28 cellular contexts compared by ENCODE assay signal in the genomic region with DNA sequence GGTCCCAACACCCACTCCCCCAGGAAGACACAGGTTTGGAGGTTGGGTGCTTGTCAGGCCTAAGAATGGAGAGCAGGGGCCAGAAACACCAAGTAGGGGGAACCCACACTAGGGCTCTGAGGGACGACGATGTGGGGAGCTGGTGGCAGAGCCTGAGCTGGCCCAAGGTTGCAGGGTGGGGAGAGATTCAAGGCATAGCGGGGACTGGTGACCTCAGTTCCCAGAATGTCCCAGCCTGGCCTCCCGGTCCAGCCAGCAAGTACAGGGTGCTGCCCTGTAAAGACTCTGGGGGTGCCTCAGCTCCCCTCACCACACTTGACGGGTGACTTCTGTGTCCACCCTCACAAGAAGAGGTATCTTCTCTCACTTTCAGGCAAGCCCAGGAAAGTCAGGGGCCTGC.
A peak's percentile ranks its signal among the peaks of the same experiment; 100 is the strongest.
DNase-seq lines count a peak whose midpoint lies in the region; ATAC-seq, FAIRE-seq and TF ChIP-seq lines count a peak whose summit lies in the region.
"Had no signal": no experiment of that assay in that cellular context is flagged by ENCODE, and none has a peak within 500 bp of the region (broad histone marks: within the 10 kb centered on the region; RNA-seq: fewer than 3 reads in every experiment).

No MANE protein-coding gene starts in this region.

- H3K9me3 Mint-ChIP-seq in chondrocyte (ENCODE audit: low read depth) = peaks cover 12% of the 10 kb centered on the region
- H3K9me3 Mint-ChIP-seq: CD4-positive, alpha-beta memory T cell; CD4-positive, CD25-positive, alpha-beta regulatory T cell; CD8-positive, alpha-beta memory T cell had no signal

- no peaks in the 10 kb centered on the region for H3K27me3 Mint-ChIP-seq in chondrocyte (ENCODE audit: low read depth)

- H3K27me3 ChIP-seq in spleen (replicated peaks in 1 of 7) = peaks cover 0 to 48% (median 15%) of the 10 kb centered on the region in 7 donors
- peaks cover 32% of the 10 kb centered on the region for H3K27me3 ChIP-seq in upper lobe of right lung
- H3K27me3 ChIP-seq: BE2C, BLaER1 had no signal

- H3K27ac ChIP-seq in kidney (ENCODE audit: low read depth in 2 of 2, low read length in 2 of 2) = no peak overlapping the region
- H3K27ac ChIP-seq in spleen = no peak overlapping the region
- H3K27ac ChIP-seq in upper lobe of right lung = no peak overlapping the region
- H3K27ac ChIP-seq: BLaER1 had no signal

- TF ChIP-seq POLR2A in spleen (IDR thresholded peaks at IDR 0.05) = no peak

- TF ChIP-seq CTCF in chondrocyte (IDR thresholded peaks at IDR 0.05) (no peak), kidney (IDR thresholded peaks at IDR 0.05; ENCODE audit: borderline replicate concordance, extremely low read depth, insufficient read depth) (no peak), spleen (IDR thresholded peaks at IDR 0.05 in 8 of 11, conservative IDR thresholded peaks at IDR 0.05 in 3 of 11) (no peak), upper lobe of right lung (IDR thresholded peaks at IDR 0.05) (no peak), GM13977 (IDR thresholded peaks at IDR 0.05; ENCODE audit: extremely low read depth, insufficient read depth, missing control alignments) (no peak)

- H3K9me3 ChIP-seq in kidney (ENCODE audit: control insufficient read depth in 1 of 2, low read length in 2 of 2) = no peaks in the 10 kb centered on the region
- no peaks in the 10 kb centered on the region for H3K9me3 ChIP-seq in spleen
- no peaks in the 10 kb centered on the region for H3K9me3 ChIP-seq in upper lobe of right lung
- H3K9me3 ChIP-seq: BE2C had no signal

- intact Hi-C loops in kidney (cut with DNase I) (no loop called here), spleen (cut with DNase I; ENCODE audit: low total_unique reads) (no loop called here), upper lobe of right lung (cut with DNase I) (no loop called here)

- no peaks in the 10 kb centered on the region for H3K36me3 Mint-ChIP-seq in chondrocyte (ENCODE audit: low read depth)
- H3K36me3 Mint-ChIP-seq: CD14-positive monocyte; CD4-positive, alpha-beta memory T cell; CD4-positive, CD25-positive, alpha-beta regulatory T cell; CD8-positive, alpha-beta memory T cell had no signal

- H3K9ac ChIP-seq in kidney (ENCODE audit: low read length in 2 of 2) = no peak overlapping the region
- H3K9ac ChIP-seq: BLaER1 had no signal

- H3K4me3 ChIP-seq in kidney (ENCODE audit: low read length in 2 of 2) (no peak overlapping the region), spleen (no peak overlapping the region), upper lobe of right lung (no peak overlapping the region)
- H3K4me3 ChIP-seq: BLaER1, GM12878 had no signal

- WGBS in spleen, 5 donors = 86 to 96% (median 87%) methylated on average over 2 to 5 of the region's 5 CpGs

- no peak for FAIRE-seq in kidney (lab: Jason Lieb, UNC)
- FAIRE-seq: A204.1, GM12878, GM12892 had no signal

- H3K27ac Mint-ChIP-seq in chondrocyte (ENCODE audit: unreplicated experiment) = no peak overlapping the region
- H3K27ac Mint-ChIP-seq: CD14-positive monocyte; CD4-positive, alpha-beta memory T cell; CD4-positive, CD25-positive, alpha-beta regulatory T cell; CD8-positive, alpha-beta memory T cell had no signal

- H3K4me1 Mint-ChIP-seq in chondrocyte (ENCODE audit: low read depth) = no peaks in the 10 kb centered on the region
- H3K4me1 Mint-ChIP-seq: CD14-positive monocyte; CD4-positive, alpha-beta memory T cell; CD4-positive, CD25-positive, alpha-beta regulatory T cell; CD8-positive, alpha-beta memory T cell had no signal

- ATAC-seq in upper lobe of right lung (peak; percentile 8), HG03521 (IDR thresholded peaks at IDR 0.05; ENCODE audit: unreplicated experiment) (no peak)
- ATAC-seq: GM12878 had no signal

- in situ Hi-C loops in GM13977 (cut with MboI; ENCODE audit: low pct_unique_long_range_greater_than_20kb, low sequenced_read_pairs, unreplicated experiment) = loop anchor here (25.0 kb wide), 1 partner anchor 103 kb away; no protein-coding TSS in a partner anchor

- no peak overlapping the region for H3K4me3 Mint-ChIP-seq in chondrocyte (ENCODE audit: unreplicated experiment)
- H3K4me3 Mint-ChIP-seq: CD4-positive, alpha-beta memory T cell; CD4-positive, CD25-positive, alpha-beta regulatory T cell; CD8-positive, alpha-beta memory T cell had no signal

- DNase-seq in chondrocyte (ENCODE audit: low spot score) (peak; percentile 59), kidney (peak; percentile 65), spleen (peak; percentile 52), upper lobe of right lung (no peak), GM13977 (ENCODE audit: low spot score) (no peak), HCEC 1CT (no peak), NCI-H748 treated with DMSO at 0.1 percent for 48 hours (lab: John Stamatoyannopoulos, UW) (no peak)
- DNase-seq: 8988T; ACHN; BE2C; C1 segment of cervical spinal cord; CD4-positive, alpha-beta memory T cell; CD4-positive, CD25-positive, alpha-beta regulatory T cell; CD8-positive, alpha-beta memory T cell; COR-L47; DMS 273 treated with DMSO at 0.1 percent for 48 hours; DMS153; DMS53; DMS79; DND-41; EL; GDM1 had no signal

- H3K36me3 ChIP-seq in kidney (ENCODE audit: control insufficient read depth in 1 of 2, insufficient read depth in 2 of 2, low read length in 2 of 2) (no peaks in the 10 kb centered on the region), spleen (no peaks in the 10 kb centered on the region), upper lobe of right lung (no peaks in the 10 kb centered on the region)
- H3K36me3 ChIP-seq: BE2C, BLaER1 had no signal

- H3K4me1 ChIP-seq in kidney (ENCODE audit: control insufficient read depth in 1 of 2, insufficient read depth in 1 of 2, low read depth in 1 of 2, low read length in 2 of 2) = no peaks in the 10 kb centered on the region
- H3K4me1 ChIP-seq in spleen = peaks cover 0 to 6% (median 0%) of the 10 kb centered on the region in 6 donors
- no peaks in the 10 kb centered on the region for H3K4me1 ChIP-seq in upper lobe of right lung
- H3K4me1 ChIP-seq: BE2C, BLaER1 had no signal

Comparison
In these comparisons a context has a peak if more than half of its experiments do, and no peak if none do; other contexts are left out.
1. DNase-seq: peak in chondrocyte (single experiment), kidney (single experiment) and spleen (single experiment); none in upper lobe of right lung (single experiment), GM13977 (single experiment), HCEC 1CT (single experiment) and NCI-H748 treated with DMSO at 0.1 percent for 48 hours (single experiment).